In the genomic region with DNA sequence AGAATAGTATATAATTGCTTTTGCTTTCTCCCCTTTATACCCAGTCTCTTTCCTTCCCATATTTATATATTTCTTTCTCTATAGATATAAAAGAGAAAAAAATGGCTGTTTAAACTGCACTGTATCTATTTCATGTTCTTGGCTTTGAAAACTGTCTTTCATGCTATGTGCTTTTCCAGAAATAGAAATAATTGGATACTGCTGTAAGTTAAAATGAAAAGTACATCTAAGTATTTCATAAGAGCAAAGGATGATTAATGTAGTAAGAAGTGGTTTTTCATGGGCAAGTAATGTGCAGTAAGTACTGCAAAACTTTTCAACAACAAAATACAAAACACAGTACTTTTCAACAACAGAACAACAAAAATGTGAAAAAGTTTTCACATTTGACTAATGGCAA, we compare ENCODE assay signal across 14 cellular contexts.
"Had no signal": no experiment of that assay in that cellular context is flagged by ENCODE, and none has a peak within 500 bp of the region (broad histone marks: within the 10 kb centered on the region; RNA-seq: fewer than 3 reads in every experiment).

No MANE protein-coding gene starts in this region.

- H3K4me3 ChIP-seq: K562, SJSA1, SK-N-MC had no signal

- H3K9ac ChIP-seq: KMS-11 had no signal

- H3K4me2 ChIP-seq: KMS-11 had no signal

- DNase-seq: MV-4-11, NCI-H1048, NCI-H1105, NCI-H1930, NCI-H2107, NCI-H2227 treated with DMSO at 0.1 percent for 48 hours, NCI-H774, Right ventricle myocardium superior, RPMI8226, SIG-M5 had no signal

- ATAC-seq: K562 had no signal

- H3K27ac ChIP-seq: KMS-11, SJSA1, SK-N-MC had no signal

- H3K9me3 ChIP-seq: SJSA1 had no signal

- H3K27me3 ChIP-seq: SJSA1 had no signal

- H3K36me3 ChIP-seq: SJSA1 had no signal

- H3K4me1 ChIP-seq: SJSA1 had no signal
